In genomic region chr14:88476375-88476774, GRCh38 we compare ENCODE assay signal across 18 cellular contexts.
"Had no signal": no experiment of that assay in that cellular context is flagged by ENCODE, and none has a peak within 500 bp of the region (broad histone marks: within the 10 kb centered on the region; RNA-seq: fewer than 3 reads in every experiment).

No MANE protein-coding gene starts in this region.

- H3K9me3 Mint-ChIP-seq: activated naive CD4-positive, alpha-beta T cell treated with anti-CD3 and anti-CD28 coated beads, Interleukin-2, amount 50 U/mL, for 24 hours; activated T-cell treated with anti-CD3 and anti-CD28 coated beads, Interleukin-2, amount 50 U/mL, for 4 hours; memory B cell; natural killer cell had no signal

- H3K4me3 Mint-ChIP-seq: activated CD4-positive, alpha-beta memory T cell treated with anti-CD3 and anti-CD28 coated beads, Interleukin-2, amount 10 ng/mL, durations not matched to agents 7 days and 5 days; activated naive CD4-positive, alpha-beta T cell treated with anti-CD3 and anti-CD28 coated beads, Interleukin-2, amount 50 U/mL, for 24 hours; activated T-cell treated with anti-CD3 and anti-CD28 coated beads, Interleukin-2, amount 50 U/mL, for 4 hours; memory B cell; natural killer cell had no signal

- H3K4me1 Mint-ChIP-seq: activated CD4-positive, alpha-beta memory T cell treated with anti-CD3 and anti-CD28 coated beads, Interleukin-2, amount 10 ng/mL, durations not matched to agents 7 days and 5 days; activated naive CD4-positive, alpha-beta T cell treated with anti-CD3 and anti-CD28 coated beads, Interleukin-2, amount 50 U/mL, for 24 hours; memory B cell; natural killer cell had no signal

- H3K27me3 ChIP-seq: body of pancreas, colonic mucosa, esophagus squamous epithelium, gastrocnemius medialis, testis had no signal

- H3K27me3 Mint-ChIP-seq: activated CD4-positive, alpha-beta memory T cell treated with anti-CD3 and anti-CD28 coated beads, Interleukin-2, amount 10 ng/mL, durations not matched to agents 7 days and 5 days; activated naive CD4-positive, alpha-beta T cell treated with anti-CD3 and anti-CD28 coated beads, Interleukin-2, amount 50 U/mL, for 24 hours had no signal

- H3K4me3 ChIP-seq: body of pancreas, colonic mucosa, esophagus squamous epithelium, gastrocnemius medialis, testis had no signal

- H3K27ac ChIP-seq: body of pancreas, colonic mucosa, esophagus squamous epithelium, gastrocnemius medialis, VCaP had no signal

- H3K9me3 ChIP-seq: body of pancreas, colonic mucosa, esophagus squamous epithelium, gastrocnemius medialis, testis had no signal

- ATAC-seq: activated T-cell treated with anti-CD3 and anti-CD28 coated beads, Interleukin-2, amount 50 U/mL, for 4 hours; body of pancreas; gastrocnemius medialis; natural killer cell; right cardiac atrium; SK-N-SH treated with all-trans-retinoic acid at 6 μM for 48 hours; stimulated activated naive CD8-positive, alpha-beta T cell treated with anti-CD3 and anti-CD28 coated beads, Interleukin-15, Interleukin-2, amounts not matched to agents 100 U/mL and 50 U/mL, for 24 hours had no signal

- DNase-seq: activated CD4-positive, alpha-beta memory T cell treated with anti-CD3 and anti-CD28 coated beads, Interleukin-2, amount 10 ng/mL, durations not matched to agents 7 days and 5 days; activated effector memory CD4-positive, alpha-beta T cell treated with anti-CD3 and anti-CD28 coated beads, Interleukin-2, amount 50 U/mL, for 16 hours; activated T-cell treated with anti-CD3 and anti-CD28 coated beads, Interleukin-2, amount 50 U/mL, for 4 hours; body of pancreas; central memory CD4-positive, alpha-beta T cell; colonic mucosa; esophagus squamous epithelium; gastrocnemius medialis; left ventricle myocardium superior; natural killer cell; posterior cingulate gyrus; right cardiac atrium; stimulated activated naive CD8-positive, alpha-beta T cell treated with anti-CD3 and anti-CD28 coated beads, Interleukin-15, Interleukin-2, amounts not matched to agents 100 U/mL and 50 U/mL, for 24 hours; testis had no signal

- H3K27ac Mint-ChIP-seq: activated CD4-positive, alpha-beta memory T cell treated with anti-CD3 and anti-CD28 coated beads, Interleukin-2, amount 10 ng/mL, durations not matched to agents 7 days and 5 days; activated naive CD4-positive, alpha-beta T cell treated with anti-CD3 and anti-CD28 coated beads, Interleukin-2, amount 50 U/mL, for 24 hours; memory B cell; natural killer cell had no signal

- H3K36me3 Mint-ChIP-seq: activated naive CD4-positive, alpha-beta T cell treated with anti-CD3 and anti-CD28 coated beads, Interleukin-2, amount 50 U/mL, for 24 hours; memory B cell; natural killer cell had no signal

- H3K4me1 ChIP-seq: colonic mucosa, esophagus squamous epithelium, gastrocnemius medialis had no signal
